Comparison of ENCODE assay signal across 8 cellular contexts in the genomic region with DNA sequence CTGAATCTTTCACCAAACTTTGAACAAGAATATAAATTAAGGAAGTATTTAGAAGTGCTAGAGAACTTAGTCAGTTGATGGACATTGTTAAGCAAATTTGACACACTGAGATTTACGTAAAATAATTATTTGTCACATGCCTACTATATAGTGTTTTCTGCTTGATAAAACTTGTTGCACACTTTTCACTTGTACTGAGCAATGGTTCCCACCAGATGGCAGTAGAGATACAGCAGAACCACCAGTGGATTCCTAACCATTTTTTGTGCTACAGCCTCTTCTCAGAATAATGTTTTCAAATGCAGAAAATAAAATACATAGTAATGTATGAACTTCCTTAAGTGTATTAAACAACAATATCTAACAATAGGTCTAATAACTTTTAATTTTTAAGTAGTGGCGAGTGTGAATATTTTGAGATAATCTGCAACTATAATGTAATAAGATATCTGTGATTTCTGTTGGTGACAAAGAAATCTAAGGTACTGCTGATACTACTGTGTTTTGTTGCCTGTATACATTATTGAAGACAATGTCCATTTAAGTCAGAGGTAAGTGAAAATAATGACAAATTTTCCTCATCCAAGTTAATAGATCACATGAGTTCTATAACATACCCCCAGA.
DNase-seq lines count a peak whose midpoint lies in the region; ATAC-seq and TF ChIP-seq lines count a peak whose summit lies in the region.

No MANE protein-coding gene starts in this region.

- DNase-seq in AG09319 (ENCODE audit: extremely low read depth, low read depth): peak; percentile 2
- no peak for DNase-seq in GM12864 (ENCODE audit: low read depth)
- peak; percentile 23 for DNase-seq in NCI-H748 (lab: John Stamatoyannopoulos, UW; ENCODE audit: unreplicated experiment)
- DNase-seq in dedifferentiated amniotic fluid mesenchymal stem cell (ENCODE audit: extremely low spot score): peak; percentile 31
- peak; percentile 25 for DNase-seq in mucosa of gallbladder (ENCODE audit: low spot score)
- no peak for DNase-seq in activated naive CD8-positive, alpha-beta T cell treated with anti-CD3 and anti-CD28 coated beads, Interleukin-2, amount 50 U/mL, for 24 hours

- H3K4me3 Mint-ChIP-seq in activated naive CD8-positive, alpha-beta T cell treated with anti-CD3 and anti-CD28 coated beads, Interleukin-2, amount 50 U/mL, for 24 hours: no peak overlapping the region
- H3K4me3 Mint-ChIP-seq in stimulated activated memory B cell treated with anti-CD40 and anti-IgM and Interleukin-4, amounts not matched to agents 10 μg/mL and 1 μg/mL and 100 μg/mL, for 72 hours: no peak overlapping the region

- H3K9me3 Mint-ChIP-seq in activated naive CD8-positive, alpha-beta T cell treated with anti-CD3 and anti-CD28 coated beads, Interleukin-2, amount 50 U/mL, for 24 hours: no peaks in the 10 kb centered on the region
- H3K9me3 Mint-ChIP-seq in stimulated activated memory B cell treated with anti-CD40 and anti-IgM and Interleukin-4, amounts not matched to agents 10 μg/mL and 1 μg/mL and 100 μg/mL, for 72 hours: no peaks in the 10 kb centered on the region

- peaks cover 28% of the 10 kb centered on the region for H3K36me3 Mint-ChIP-seq in activated naive CD8-positive, alpha-beta T cell treated with anti-CD3 and anti-CD28 coated beads, Interleukin-2, amount 50 U/mL, for 24 hours (ENCODE audit: low read depth)
- H3K36me3 Mint-ChIP-seq in stimulated activated memory B cell treated with anti-CD40 and anti-IgM and Interleukin-4, amounts not matched to agents 10 μg/mL and 1 μg/mL and 100 μg/mL, for 72 hours: peaks cover 44% of the 10 kb centered on the region

- TF ChIP-seq CTCF in AG09319 (IDR thresholded peaks at IDR 0.05; ENCODE audit: low read depth, low read length) (peak; percentile 95), GM12864 (IDR thresholded peaks at IDR 0.05; ENCODE audit: low read depth, low read length, missing control alignments) (peak; percentile 54)

- H3K4me3 ChIP-seq in GM12864 (ENCODE audit: low read depth, low read length): no peak overlapping the region

- peak; percentile 84 for ATAC-seq in HG02763 (IDR thresholded peaks at IDR 0.05; ENCODE audit: unreplicated experiment)
- no peak for ATAC-seq in activated naive CD8-positive, alpha-beta T cell treated with anti-CD3 and anti-CD28 coated beads, Interleukin-2, amount 50 U/mL, for 24 hours
- ATAC-seq in stimulated activated memory B cell treated with anti-CD40 and anti-IgM and Interleukin-4, amounts not matched to agents 10 μg/mL and 1 μg/mL and 100 μg/mL, for 72 hours: no peak

- no peak overlapping the region for H3K27ac Mint-ChIP-seq in activated naive CD8-positive, alpha-beta T cell treated with anti-CD3 and anti-CD28 coated beads, Interleukin-2, amount 50 U/mL, for 24 hours
- H3K27ac Mint-ChIP-seq in stimulated activated memory B cell treated with anti-CD40 and anti-IgM and Interleukin-4, amounts not matched to agents 10 μg/mL and 1 μg/mL and 100 μg/mL, for 72 hours: no peak overlapping the region

- H3K4me1 Mint-ChIP-seq in activated naive CD8-positive, alpha-beta T cell treated with anti-CD3 and anti-CD28 coated beads, Interleukin-2, amount 50 U/mL, for 24 hours: no peaks in the 10 kb centered on the region
- no peaks in the 10 kb centered on the region for H3K4me1 Mint-ChIP-seq in stimulated activated memory B cell treated with anti-CD40 and anti-IgM and Interleukin-4, amounts not matched to agents 10 μg/mL and 1 μg/mL and 100 μg/mL, for 72 hours

- no peaks in the 10 kb centered on the region for H3K27me3 Mint-ChIP-seq in activated naive CD8-positive, alpha-beta T cell treated with anti-CD3 and anti-CD28 coated beads, Interleukin-2, amount 50 U/mL, for 24 hours
- no peaks in the 10 kb centered on the region for H3K27me3 Mint-ChIP-seq in stimulated activated memory B cell treated with anti-CD40 and anti-IgM and Interleukin-4, amounts not matched to agents 10 μg/mL and 1 μg/mL and 100 μg/mL, for 72 hours

Comparison
In these comparisons a context has a peak if more than half of its experiments do, and no peak if none do; other contexts are left out.
1. DNase-seq: peak in AG09319 (single experiment), NCI-H748 (single experiment), dedifferentiated amniotic fluid mesenchymal stem cell (single experiment) and mucosa of gallbladder (single experiment); none in GM12864 (single experiment) and activated naive CD8-positive, alpha-beta T cell treated with anti-CD3 and anti-CD28 coated beads, Interleukin-2, amount 50 U/mL, for 24 hours (single experiment).